ENCODE assay signal across 16 cellular contexts in the genomic region with DNA sequence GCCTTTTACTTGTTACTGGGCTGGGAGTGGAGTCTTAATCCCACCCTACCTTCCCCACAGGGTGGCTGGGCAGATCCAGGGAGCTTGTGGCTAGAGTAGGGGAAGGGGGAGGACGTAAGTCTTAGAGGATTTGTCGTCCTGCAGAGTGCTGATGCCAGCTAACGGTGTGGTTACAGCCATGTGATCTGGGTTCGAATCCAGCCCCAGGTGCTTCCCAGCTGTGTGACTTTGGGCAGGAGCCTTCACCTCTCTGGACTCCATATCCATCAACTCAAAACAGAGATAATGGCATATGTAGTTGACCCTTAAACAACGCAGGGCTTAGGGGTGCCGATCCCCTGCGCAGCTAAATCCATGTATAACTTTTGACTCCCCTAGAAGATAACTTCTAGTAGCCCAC.
DNase-seq lines count a peak whose midpoint lies in the region; ATAC-seq, FAIRE-seq and TF ChIP-seq lines count a peak whose summit lies in the region.
"Had no signal": no experiment of that assay in that cellular context is flagged by ENCODE, and none has a peak within 500 bp of the region (broad histone marks: within the 10 kb centered on the region; RNA-seq: fewer than 3 reads in every experiment).

No MANE protein-coding gene starts in this region.

- no peak for TF ChIP-seq CTCF in HepG2 (CRISPR knock-in tag; IDR thresholded peaks at IDR 0.05)
- TF ChIP-seq CTCF in right lobe of liver (IDR thresholded peaks at IDR 0.05): no peak
- TF ChIP-seq CTCF in brain (conservative IDR thresholded peaks at IDR 0.05): no peak
- TF ChIP-seq CTCF in osteoblast (IDR thresholded peaks at IDR 0.05; ENCODE audit: extremely low read depth, low read depth, low read length): no peak
- TF ChIP-seq CTCF in type B pancreatic cell (conservative IDR thresholded peaks at IDR 0.05): no peak
- no peak for TF ChIP-seq CTCF in glutamatergic neuron (IDR thresholded peaks at IDR 0.05; ENCODE audit: partially characterized antibody, unreplicated experiment)

- in situ Hi-C loops in HepG2 (cut with HindIII; ENCODE audit: extremely low pct_ligation_motif_present, low pct_unique_long_range_greater_than_20kb): loop anchor here (5.0 to 25.0 kb wide), 4 partner anchors 133 to 1083 kb away; no protein-coding TSS in a partner anchor

- intact Hi-C loops in HepG2 (cut with micrococcal nuclease; ENCODE audit: unreplicated experiment) (no loop called here), right lobe of liver (cut with DNase I) (no loop called here)

- DNase-seq in HepG2 (ENCODE audit: low spot score) (no peak), right lobe of liver (no peak), osteoblast (ENCODE audit: insufficient read length, low spot score, missing footprints) (peak; percentile 35), type B pancreatic cell (ENCODE audit: extremely low spot score, unreplicated experiment) (no peak), erythroblast (lab: John Stamatoyannopoulos, UW) (no peak), glutamatergic neuron (no peak)
- DNase-seq: Calu3; CD8-positive, alpha-beta T cell; DMS79 treated with DMSO at 0.1 percent for 48 hours; GF-D8; GOT3; H9; IMR-90 had no signal

- H3K27ac ChIP-seq in HepG2 (ENCODE audit: extremely low read length, insufficient read depth, low read length) (no peak overlapping the region), right lobe of liver (no peak overlapping the region), osteoblast (ENCODE audit: low read depth, low read length) (no peak overlapping the region)
- H3K27ac ChIP-seq: BLaER1 treated with 17β-estradiol and CSF1 and Interleukin-3, amounts not matched to agents 10 nM and 100 nM had no signal

- H3K4me1 ChIP-seq in HepG2 (ENCODE audit: insufficient read depth, low read length) (no peaks in the 10 kb centered on the region), right lobe of liver (no peaks in the 10 kb centered on the region), osteoblast (ENCODE audit: insufficient read depth, low read length) (no peaks in the 10 kb centered on the region)

- H3K4me3 ChIP-seq in HepG2 (replicated peaks in 1 of 3; ENCODE audit: insufficient read depth in 1 of 3, low read depth in 2 of 3, low read length in 3 of 3): no peak overlapping the region
- H3K4me3 ChIP-seq in right lobe of liver: no peak overlapping the region
- no peak overlapping the region for H3K4me3 ChIP-seq in osteoblast (ENCODE audit: insufficient read depth, low read length)
- H3K4me3 ChIP-seq: BLaER1 treated with 17β-estradiol and CSF1 and Interleukin-3, amounts not matched to agents 10 nM and 100 nM had no signal

- no peaks in the 10 kb centered on the region for H3K9me3 Mint-ChIP-seq in brain
- no peaks in the 10 kb centered on the region for H3K9me3 Mint-ChIP-seq in type B pancreatic cell
- H3K9me3 Mint-ChIP-seq in glutamatergic neuron (ENCODE audit: unreplicated experiment): peaks cover 3% of the 10 kb centered on the region
- H3K9me3 Mint-ChIP-seq: CD8-positive, alpha-beta T cell; H9 had no signal

- peaks cover 16% of the 10 kb centered on the region for H3K36me3 Mint-ChIP-seq in brain
- H3K36me3 Mint-ChIP-seq in type B pancreatic cell: peaks cover 4% of the 10 kb centered on the region
- no peaks in the 10 kb centered on the region for H3K36me3 Mint-ChIP-seq in glutamatergic neuron (ENCODE audit: unreplicated experiment)
- H3K36me3 Mint-ChIP-seq: CD8-positive, alpha-beta T cell had no signal

- TF ChIP-seq EP300 in HepG2 (IDR thresholded peaks at IDR 0.05; ENCODE audit: low read depth in 2 of 2, low read length in 2 of 2) (no peak), HepG2 (CRISPR knock-in tag; IDR thresholded peaks at IDR 0.05; ENCODE audit: borderline replicate concordance) (no peak)

- H3K4me1 Mint-ChIP-seq in brain: peaks cover 19% of the 10 kb centered on the region
- peaks cover 9% of the 10 kb centered on the region for H3K4me1 Mint-ChIP-seq in type B pancreatic cell (ENCODE audit: unreplicated experiment)
- no peaks in the 10 kb centered on the region for H3K4me1 Mint-ChIP-seq in glutamatergic neuron (ENCODE audit: low read depth, unreplicated experiment)
- H3K4me1 Mint-ChIP-seq: B cell had no signal

- no peaks in the 10 kb centered on the region for H3K27me3 ChIP-seq in HepG2 (ENCODE audit: control insufficient read depth in 1 of 2, insufficient read depth in 2 of 2, low read length in 2 of 2)
- H3K27me3 ChIP-seq in right lobe of liver: no peaks in the 10 kb centered on the region
- H3K27me3 ChIP-seq in osteoblast (ENCODE audit: insufficient read depth, low read length): no peaks in the 10 kb centered on the region
- H3K27me3 ChIP-seq: BLaER1 treated with 17β-estradiol and CSF1 and Interleukin-3, amounts not matched to agents 10 nM and 100 nM had no signal

- H3K27me3 Mint-ChIP-seq in brain: no peaks in the 10 kb centered on the region
- no peaks in the 10 kb centered on the region for H3K27me3 Mint-ChIP-seq in type B pancreatic cell
- H3K27me3 Mint-ChIP-seq in glutamatergic neuron (ENCODE audit: unreplicated experiment): peaks cover 9% of the 10 kb centered on the region
- H3K27me3 Mint-ChIP-seq: B cell had no signal

- H4K20me1 ChIP-seq in HepG2 (ENCODE audit: insufficient read depth, low read length) (no peaks in the 10 kb centered on the region), osteoblast (ENCODE audit: insufficient read depth, low read length) (peaks cover 7% of the 10 kb centered on the region)

- TF ChIP-seq RAD21 in HepG2 (CRISPR knock-in tag; IDR thresholded peaks at IDR 0.05): no peak

- H3K4me2 ChIP-seq in HepG2 (ENCODE audit: low read depth, low read length) (no peak overlapping the region), osteoblast (ENCODE audit: insufficient read depth, low read length) (no peak overlapping the region)
- H3K4me2 ChIP-seq: BLaER1 treated with 17β-estradiol and CSF1 and Interleukin-3, amounts not matched to agents 10 nM and 100 nM had no signal

- CTCF ChIA-PET in HepG2 (lab: Yijun Ruan, JAX; ENCODE audit: low intra/inter-chr PET ratio, low total read pairs): no interaction called here

- WGBS in HepG2 (ENCODE audit: low lambda C conversion rate): 95% methylated on average over 7 of the region's 7 CpGs
- 46% methylated on average over 5 of the region's 7 CpGs for WGBS in right lobe of liver (ENCODE audit: insufficient coverage, low coverage, low lambda C conversion rate, missing lambda C conversion rate)

- H3K79me2 ChIP-seq in HepG2 (ENCODE audit: insufficient read depth, low read length) (no peaks in the 10 kb centered on the region), osteoblast (ENCODE audit: insufficient read depth, low read length) (no peaks in the 10 kb centered on the region)

- POLR2A ChIA-PET in HepG2 (lab: Yijun Ruan, JAX): no interaction called here

- H3K36me3 ChIP-seq in HepG2 (replicated peaks in 1 of 2; ENCODE audit: control insufficient read depth in 1 of 2, insufficient read depth in 2 of 2, low read length in 2 of 2): peaks cover 17 to 46% of the 10 kb centered on the region in 2 experiments
- no peaks in the 10 kb centered on the region for H3K36me3 ChIP-seq in right lobe of liver
- H3K36me3 ChIP-seq in osteoblast (ENCODE audit: insufficient read depth, low read length): peaks cover 2% of the 10 kb centered on the region

- ATAC-seq in HepG2 (no peak), right lobe of liver (no peak)
- ATAC-seq: CD8-positive, alpha-beta T cell had no signal

- no peak overlapping the region for H3K4me3 Mint-ChIP-seq in brain
- no peak overlapping the region for H3K4me3 Mint-ChIP-seq in type B pancreatic cell
- no peak overlapping the region for H3K4me3 Mint-ChIP-seq in glutamatergic neuron (ENCODE audit: unreplicated experiment)
- H3K4me3 Mint-ChIP-seq: B cell; CD8-positive, alpha-beta T cell; H9 had no signal

- no peak overlapping the region for H2AFZ ChIP-seq in HepG2 (ENCODE audit: low read length)
- no peak overlapping the region for H2AFZ ChIP-seq in osteoblast (ENCODE audit: low read length)

- TSS peak; percentile 36 for BruUV-seq in HepG2 (replicated peaks; lab: Mats Ljungman, UMichigan)

- no peak overlapping the region for H3K9ac ChIP-seq in HepG2 (ENCODE audit: insufficient read depth, low read depth, low read length)

- H3K9me3 ChIP-seq in HepG2 (ENCODE audit: low read length): no peaks in the 10 kb centered on the region
- no peaks in the 10 kb centered on the region for H3K9me3 ChIP-seq in right lobe of liver
- H3K9me3 ChIP-seq in osteoblast (ENCODE audit: low read depth, low read length): no peaks in the 10 kb centered on the region

- FAIRE-seq in HepG2 (lab: Jason Lieb, UNC): no peak

- TF ChIP-seq POLR2A in HepG2 (IDR thresholded peaks at IDR 0.05; ENCODE audit: insufficient read depth in 1 of 2, low read depth in 2 of 2, low read length in 2 of 2) (no peak), right lobe of liver (IDR thresholded peaks at IDR 0.05) (no peak), erythroblast (IDR thresholded peaks at IDR 0.05; ENCODE audit: low read length) (no peak)

- peak overlapping the region in 4 of 5 experiments; percentile 24 to 95 (median 42) for H3K27ac Mint-ChIP-seq in brain
- no peak overlapping the region for H3K27ac Mint-ChIP-seq in type B pancreatic cell
- H3K27ac Mint-ChIP-seq in glutamatergic neuron (ENCODE audit: unreplicated experiment): no peak overlapping the region
- H3K27ac Mint-ChIP-seq: B cell; CD8-positive, alpha-beta T cell had no signal

TF ChIP-seq in HepG2, 621 proteins besides CTCF, POLR2A, EP300 and RAD21:
- no peak for TF ChIP-seq U2AF1 (optimal IDR thresholded peaks at IDR 0.05; ENCODE audit: low read depth, low read length)
- TF ChIP-seq ZNF768 (CRISPR knock-in tag; IDR thresholded peaks at IDR 0.05): peak; percentile 91

Comparison
In these comparisons a context has a peak if more than half of its experiments do, and no peak if none do; other contexts are left out.
1. H3K27ac Mint-ChIP-seq: peak in brain (4 of 5); none in type B pancreatic cell (single experiment) and glutamatergic neuron (single experiment).